14 cellular contexts compared by ENCODE assay signal in genomic region chr6:6393069-6393529, GRCh38.
A peak's percentile ranks its signal among the peaks of the same experiment; 100 is the strongest.
DNase-seq lines count a peak whose midpoint lies in the region; ATAC-seq lines count a peak whose summit lies in the region.
"Had no signal": no experiment of that assay in that cellular context is flagged by ENCODE, and none has a peak within 500 bp of the region (broad histone marks: within the 10 kb centered on the region; RNA-seq: fewer than 3 reads in every experiment).

No MANE protein-coding gene starts in this region.

- no peaks in the 10 kb centered on the region for H3K9me3 ChIP-seq in T-helper 17 cell (ENCODE audit: control insufficient read depth, low read length, poor library complexity, severe bottlenecking)

- DNase-seq in T-helper 17 cell, result no peak
- no peak for DNase-seq in natural killer cell treated with Interleukin-12 subunit alpha and Interleukin-12 subunit beta and Interleukin-15 and Interleukin-18, amount 100 ng/mL, for 72 hours (ENCODE audit: low spot score)
- no peak for DNase-seq in NCI-H69 (lab: John Stamatoyannopoulos, UW)
- no peak for DNase-seq in stimulated activated CD4-positive, alpha-beta T cell treated with anti-CD3 and anti-CD28 coated beads, Interleukin-12 subunit alpha, Interleukin-12 subunit beta, amount 100 ng/mL, for 4 hours
- DNase-seq: activated naive CD8-positive, alpha-beta T cell treated with anti-CD3 and anti-CD28 coated beads, Interleukin-2, amount 10 ng/mL, durations not matched to agents 7 days and 5 days; DMS79; kidney glomerular epithelial cell; NCI-H1105 treated with DMSO at 0.1 percent for 48 hours; NCI-H82 had no signal

- H3K36me3 Mint-ChIP-seq in IgD-negative memory B cell (peaks cover 5% of the 10 kb centered on the region), T-helper 17 cell (ENCODE audit: low read depth) (peaks cover 2% of the 10 kb centered on the region)
- H3K36me3 Mint-ChIP-seq in natural killer cell treated with Interleukin-12 subunit alpha and Interleukin-12 subunit beta and Interleukin-15 and Interleukin-18, amount 100 ng/mL, for 72 hours, result no peaks in the 10 kb centered on the region
- H3K36me3 Mint-ChIP-seq: activated naive CD8-positive, alpha-beta T cell treated with anti-CD3 and anti-CD28 coated beads, Interleukin-2, amount 10 ng/mL, durations not matched to agents 7 days and 5 days had no signal

- H3K4me3 Mint-ChIP-seq in IgD-negative memory B cell, result peak overlapping the region in 3 of 4 donors; percentile 35 to 91 (median 64)
- H3K4me3 Mint-ChIP-seq in T-helper 17 cell, result no peak overlapping the region
- H3K4me3 Mint-ChIP-seq in natural killer cell treated with Interleukin-12 subunit alpha and Interleukin-12 subunit beta and Interleukin-15 and Interleukin-18, amount 100 ng/mL, for 72 hours, result no peak overlapping the region
- H3K4me3 Mint-ChIP-seq: activated naive CD8-positive, alpha-beta T cell treated with anti-CD3 and anti-CD28 coated beads, Interleukin-2, amount 10 ng/mL, durations not matched to agents 7 days and 5 days had no signal

- peaks cover 17 to 31% (median 30%) of the 10 kb centered on the region in 3 donors for H3K4me1 Mint-ChIP-seq in IgD-negative memory B cell
- peaks cover 2% of the 10 kb centered on the region for H3K4me1 Mint-ChIP-seq in T-helper 17 cell
- no peaks in the 10 kb centered on the region for H3K4me1 Mint-ChIP-seq in natural killer cell treated with Interleukin-12 subunit alpha and Interleukin-12 subunit beta and Interleukin-15 and Interleukin-18, amount 100 ng/mL, for 72 hours (ENCODE audit: low read depth in 2 of 2)
- H3K4me1 Mint-ChIP-seq: activated naive CD8-positive, alpha-beta T cell treated with anti-CD3 and anti-CD28 coated beads, Interleukin-2, amount 10 ng/mL, durations not matched to agents 7 days and 5 days had no signal

- peak overlapping the region; percentile 29 to 83 (median 63) for H3K27ac Mint-ChIP-seq in IgD-negative memory B cell
- H3K27ac Mint-ChIP-seq in T-helper 17 cell, result no peak overlapping the region
- no peak overlapping the region for H3K27ac Mint-ChIP-seq in natural killer cell treated with Interleukin-12 subunit alpha and Interleukin-12 subunit beta and Interleukin-15 and Interleukin-18, amount 100 ng/mL, for 72 hours
- H3K27ac Mint-ChIP-seq: activated naive CD8-positive, alpha-beta T cell treated with anti-CD3 and anti-CD28 coated beads, Interleukin-2, amount 10 ng/mL, durations not matched to agents 7 days and 5 days had no signal

- H3K27me3 Mint-ChIP-seq in IgD-negative memory B cell, result peaks cover 18% of the 10 kb centered on the region
- peaks cover 48% of the 10 kb centered on the region for H3K27me3 Mint-ChIP-seq in T-helper 17 cell
- peaks cover 23 to 25% of the 10 kb centered on the region in 2 donors for H3K27me3 Mint-ChIP-seq in natural killer cell treated with Interleukin-12 subunit alpha and Interleukin-12 subunit beta and Interleukin-15 and Interleukin-18, amount 100 ng/mL, for 72 hours

- peak; percentile 31 for ATAC-seq in GM18517 (IDR thresholded peaks at IDR 0.05; ENCODE audit: unreplicated experiment)
- peak; percentile 14 for ATAC-seq in GM21447 (IDR thresholded peaks at IDR 0.05; ENCODE audit: unreplicated experiment)
- ATAC-seq in HG02973 (IDR thresholded peaks at IDR 0.05; ENCODE audit: unreplicated experiment), result peak; percentile 5
- ATAC-seq in T-helper 17 cell, result no peak
- no peak for ATAC-seq in natural killer cell treated with Interleukin-12 subunit alpha and Interleukin-12 subunit beta and Interleukin-15 and Interleukin-18, amount 100 ng/mL, for 72 hours
- ATAC-seq: HCT116 had no signal

- no peaks in the 10 kb centered on the region for H3K9me3 Mint-ChIP-seq in IgD-negative memory B cell
- no peaks in the 10 kb centered on the region for H3K9me3 Mint-ChIP-seq in natural killer cell treated with Interleukin-12 subunit alpha and Interleukin-12 subunit beta and Interleukin-15 and Interleukin-18, amount 100 ng/mL, for 72 hours
- H3K9me3 Mint-ChIP-seq: activated naive CD8-positive, alpha-beta T cell treated with anti-CD3 and anti-CD28 coated beads, Interleukin-2, amount 10 ng/mL, durations not matched to agents 7 days and 5 days had no signal

Comparison
In these comparisons a context has a peak if more than half of its experiments do, and no peak if none do; other contexts are left out.
1. ATAC-seq: peak in GM18517 (single experiment), GM21447 (single experiment) and HG02973 (single experiment); none in T-helper 17 cell (single experiment) and natural killer cell treated with Interleukin-12 subunit alpha and Interleukin-12 subunit beta and Interleukin-15 and Interleukin-18, amount 100 ng/mL, for 72 hours (0 of 2).
2. H3K27ac Mint-ChIP-seq: peak in IgD-negative memory B cell (3 of 3); none in T-helper 17 cell (single experiment) and natural killer cell treated with Interleukin-12 subunit alpha and Interleukin-12 subunit beta and Interleukin-15 and Interleukin-18, amount 100 ng/mL, for 72 hours (0 of 2).
3. H3K4me3 Mint-ChIP-seq: peak in IgD-negative memory B cell (3 of 4); none in T-helper 17 cell (single experiment) and natural killer cell treated with Interleukin-12 subunit alpha and Interleukin-12 subunit beta and Interleukin-15 and Interleukin-18, amount 100 ng/mL, for 72 hours (single experiment).